Comparison of ENCODE assay signal across 1 cellular context in the genomic region with DNA sequence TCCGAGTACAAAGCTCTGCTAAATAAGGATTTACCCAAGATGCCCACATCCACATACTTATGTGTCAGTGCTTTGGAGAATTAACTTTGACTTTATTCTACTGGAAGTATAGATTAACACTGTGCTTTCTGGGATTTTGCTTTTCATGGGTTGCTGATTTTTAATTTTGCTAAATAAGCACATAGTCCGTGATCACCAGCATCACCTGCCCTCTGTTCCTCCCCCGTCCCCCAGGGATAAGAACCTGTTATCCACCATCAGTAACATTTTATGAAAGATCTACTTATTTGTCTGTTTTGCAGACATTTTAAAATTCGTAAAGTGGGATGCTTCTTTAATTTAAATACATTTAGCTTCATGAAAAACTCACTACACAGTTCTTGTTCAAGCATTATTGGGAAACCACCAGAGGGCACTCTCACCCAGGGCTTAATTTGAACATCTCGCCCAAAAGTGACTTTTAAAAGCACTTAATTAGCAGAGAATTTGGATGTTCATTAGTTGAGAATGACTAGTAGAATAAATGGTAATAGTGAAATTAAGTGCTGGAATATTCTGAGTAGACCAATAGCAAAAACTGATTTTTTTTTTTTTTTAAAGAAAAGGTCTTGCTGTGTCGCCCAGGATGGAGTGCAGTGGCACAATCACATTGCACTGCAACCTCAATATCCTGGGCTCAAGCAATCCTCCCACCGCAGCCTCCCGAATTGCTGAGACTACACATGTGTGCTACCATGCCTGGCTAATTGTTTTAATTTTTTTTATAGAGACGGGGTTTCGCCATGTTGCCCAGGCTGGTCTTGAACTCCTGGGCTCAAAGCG.
TF ChIP-seq lines count a peak whose summit lies in the region.

No MANE protein-coding gene starts in this region.

TF ChIP-seq in GM23338, 12 proteins besides CTCF, POLR2A, EP300 and RAD21 (continued from another document):
- no peak for TF ChIP-seq EZH2phosphoT487 (IDR thresholded peaks at IDR 0.05; ENCODE audit: unreplicated experiment)
- TF ChIP-seq JUNB (IDR thresholded peaks at IDR 0.05; ENCODE audit: unreplicated experiment): no peak
